ENCODE assay signal across 8 cellular contexts in genomic region chr1:55211909-55212308, GRCh38. TPM values are rescaled to one million over a fixed set of nuclear protein-coding genes. Genes with fewer than 3 reads are reported as not detected.
DNase-seq lines count a peak whose midpoint lies in the region; ATAC-seq, FAIRE-seq and TF ChIP-seq lines count a peak whose summit lies in the region.

No MANE protein-coding gene starts in this region.

- H3K4me1 Mint-ChIP-seq in CD8-positive, alpha-beta T cell (ENCODE audit: low read depth): peaks cover 81% of the 10 kb centered on the region

- H3K36me3 ChIP-seq in CD8-positive, alpha-beta T cell (ENCODE audit: insufficient read depth, low read length): no peaks in the 10 kb centered on the region
- H3K36me3 ChIP-seq in PC-3 (ENCODE audit: low read depth, low read length) (no peaks in the 10 kb centered on the region), keratinocyte (ENCODE audit: control insufficient read depth in 2 of 2, extremely low read depth in 1 of 2, insufficient read depth in 2 of 2, low read length in 2 of 2) (no peaks in the 10 kb centered on the region)

- H3K4me3 ChIP-seq in CD8-positive, alpha-beta T cell (ENCODE audit: low read depth, low read length): peak overlapping the region; percentile 62
- H3K4me3 ChIP-seq in PC-3 (ENCODE audit: low read length): peak overlapping the region; percentile 95
- H3K4me3 ChIP-seq in keratinocyte (ENCODE audit: control insufficient read depth in 2 of 3, extremely low read depth in 1 of 3, insufficient read depth in 2 of 3, low read depth in 1 of 3, low read length in 3 of 3): peak overlapping the region in 2 of 3 experiments; percentile 71 to 79

- H4K20me1 ChIP-seq in PC-3 (ENCODE audit: low read length): peaks cover 36% of the 10 kb centered on the region
- H4K20me1 ChIP-seq in keratinocyte (ENCODE audit: control insufficient read depth, extremely low read depth, insufficient read depth, low read length): peaks cover 6% of the 10 kb centered on the region

- H3K9me2 ChIP-seq in PC-3 (replicated peaks; ENCODE audit: low read length): no peaks in the 10 kb centered on the region

- no peak for ATAC-seq in CD8-positive, alpha-beta T cell
- ATAC-seq in GM21447 (IDR thresholded peaks at IDR 0.05; ENCODE audit: unreplicated experiment): peak; percentile 39
- ATAC-seq in PC-3: no peak
- no peak for ATAC-seq in GM21717 (IDR thresholded peaks at IDR 0.05; ENCODE audit: unreplicated experiment)

- no peaks in the 10 kb centered on the region for H3K27me3 ChIP-seq in CD8-positive, alpha-beta T cell (ENCODE audit: insufficient read depth, low read length)
- H3K27me3 ChIP-seq in PC-3 (ENCODE audit: low read length) (no peaks in the 10 kb centered on the region), keratinocyte (ENCODE audit: control insufficient read depth, extremely low read depth, insufficient read depth, low read length) (no peaks in the 10 kb centered on the region)

- no peaks in the 10 kb centered on the region for H3F3A ChIP-seq in PC-3 (ENCODE audit: low read length, unreplicated experiment)

- H2AFZ ChIP-seq in PC-3 (ENCODE audit: low read length): no peak overlapping the region
- no peak overlapping the region for H2AFZ ChIP-seq in keratinocyte (ENCODE audit: control insufficient read depth, low read length)

- FAIRE-seq in keratinocyte (lab: Jason Lieb, UNC) (no peak), HTR-8/SVneo (lab: Jason Lieb, UNC) (no peak)

- H3K79me2 ChIP-seq in PC-3 (ENCODE audit: low read length): peaks cover 96% of the 10 kb centered on the region
- peaks cover 88% of the 10 kb centered on the region for H3K79me2 ChIP-seq in keratinocyte (ENCODE audit: control insufficient read depth, insufficient read depth, low read length)

- CTCF ChIA-PET in CD8-positive, alpha-beta T cell (lab: Charles Lee): interaction anchor here (2.4 kb wide), 1 partner anchor 66 kb away, joined by 14 read pairs; no protein-coding TSS in a partner anchor
- CTCF ChIA-PET in PC-3 (lab: Charles Lee): interaction anchor here (1.9 kb wide), 1 partner anchor 68 kb away, joined by 14 read pairs; no protein-coding TSS in a partner anchor

- no peaks in the 10 kb centered on the region for H3K9me3 Mint-ChIP-seq in CD8-positive, alpha-beta T cell

- no peaks in the 10 kb centered on the region for H3K27me3 Mint-ChIP-seq in CD8-positive, alpha-beta T cell (ENCODE audit: low read depth)

- H3K27ac ChIP-seq in CD8-positive, alpha-beta T cell (ENCODE audit: low read depth, low read length): no peak overlapping the region
- H3K27ac ChIP-seq in PC-3 (ENCODE audit: low read length): no peak overlapping the region
- H3K27ac ChIP-seq in keratinocyte (ENCODE audit: control insufficient read depth, insufficient read depth, low read length): peak overlapping the region; percentile 88

- peaks cover 6% of the 10 kb centered on the region for H3K9me1 ChIP-seq in keratinocyte (ENCODE audit: control insufficient read depth, extremely low read depth, insufficient read depth, low read length)

- H3K9ac ChIP-seq in PC-3 (ENCODE audit: low read length) (no peak overlapping the region), keratinocyte (ENCODE audit: control insufficient read depth, extremely low read depth, insufficient read depth, low read length) (peak overlapping the region; percentile 93)

- no peak for DNase-seq in CD8-positive, alpha-beta T cell
- no peak for DNase-seq in PC-3
- no peak for DNase-seq in keratinocyte (ENCODE audit: low read depth, low spot score)
- no peak for DNase-seq in HTR-8/SVneo (ENCODE audit: insufficient read length, low spot score)
- DNase-seq in posterior vena cava (ENCODE audit: low spot score): no peak
- DNase-seq in 8988T: no peak

- peak overlapping the region; percentile 88 for H3K4me3 Mint-ChIP-seq in CD8-positive, alpha-beta T cell

- TF ChIP-seq CTCF in CD8-positive, alpha-beta T cell (IDR thresholded peaks at IDR 0.05): no peak
- TF ChIP-seq CTCF in PC-3 (conservative IDR thresholded peaks at IDR 0.05; ENCODE audit: low read depth, low read length): no peak
- no peak for TF ChIP-seq CTCF in keratinocyte (optimal IDR thresholded peaks at IDR 0.05 in 1 of 3, IDR thresholded peaks at IDR 0.05 in 1 of 3, conservative IDR thresholded peaks at IDR 0.05 in 1 of 3; ENCODE audit: extremely low read depth in 1 of 3, insufficient read depth in 2 of 3, low read length in 3 of 3)

- H3K4me2 ChIP-seq in PC-3 (ENCODE audit: low read length) (peak overlapping the region; percentile 86), keratinocyte (ENCODE audit: control insufficient read depth, extremely low read depth, insufficient read depth, low read depth, low read length) (peak overlapping the region; percentile 99)

- H3K4me1 ChIP-seq in CD8-positive, alpha-beta T cell (ENCODE audit: insufficient read depth, low read length): peaks cover 43% of the 10 kb centered on the region
- peaks cover 31% of the 10 kb centered on the region for H3K4me1 ChIP-seq in PC-3 (ENCODE audit: insufficient read depth, low read length)
- H3K4me1 ChIP-seq in keratinocyte (ENCODE audit: control insufficient read depth, extremely low read depth, insufficient read depth, low read length): peaks cover 32% of the 10 kb centered on the region

- H3K36me3 Mint-ChIP-seq in CD8-positive, alpha-beta T cell: peaks cover 14% of the 10 kb centered on the region

- H3K27ac Mint-ChIP-seq in CD8-positive, alpha-beta T cell: peak overlapping the region; percentile 89

- no peaks in the 10 kb centered on the region for H3K9me3 ChIP-seq in CD8-positive, alpha-beta T cell (ENCODE audit: low read length)
- H3K9me3 ChIP-seq in PC-3 (ENCODE audit: low read length): no peaks in the 10 kb centered on the region
- H3K9me3 ChIP-seq in keratinocyte (ENCODE audit: control insufficient read depth, low read depth, low read length): no peaks in the 10 kb centered on the region

- no TSS peak for BruUV-seq in PC-3 (replicated peaks; lab: Mats Ljungman, UMichigan)

- dilution Hi-C loops in keratinocyte (cut with MboI; ENCODE audit: extremely low pct_ligation_motif_present, low sequenced_read_pairs): no loop called here

- intact Hi-C loops in CD8-positive, alpha-beta T cell (cut with DNase I, micrococcal nuclease): loop anchor here (2.0 to 10.0 kb wide), 4 partner anchors 47 to 807 kb away; partner anchors contain the start of gene SSBP3 (in 1 of the 2)
- intact Hi-C loops in PC-3 (cut with micrococcal nuclease) (loop anchor here (2.0 to 10.0 kb wide), 2 partner anchors 69 to 1433 kb away; partner anchors contain the start of gene PRKAA2), posterior vena cava (cut with DNase I) (loop anchor here in 1 of 2 donors (10.0 kb wide), 1 partner anchor 63 kb away; no protein-coding TSS in a partner anchor)

- POLR2A ChIA-PET in CD8-positive, alpha-beta T cell (lab: Charles Lee): interaction anchor here (1.0 to 3.6 kb wide), 3 partner anchors 9 to 21 kb away, joined by 3 to 13 read pairs (median 4); no protein-coding TSS in a partner anchor
- POLR2A ChIA-PET in PC-3 (lab: Charles Lee; ENCODE audit: unreplicated experiment): no interaction called here

RNA-seq across cellular contexts. Expression of gene USP24, which starts 3.3 kb away (rescaled TPM):
- 10 to 100 TPM; 74.0 to 79.6 TPM for total RNA-seq in CD8-positive, alpha-beta T cell
- 29.1 and 38.5 TPM in 2 replicates for total RNA-seq in PC-3 (2014; rRNA removed)
- 15.4 to 22.5 TPM (median 17.1 TPM) in 3 replicates for polyA plus RNA-seq in keratinocyte
- 31.4 TPM for polyA plus RNA-seq in keratinocyte (2011; ENCODE audit: low read depth)
- polyA plus RNA-seq in keratinocyte (2011; cell fraction: cytosol; rRNA removed): 9.1 and 13.9 TPM in 2 replicates
- polyA plus RNA-seq in keratinocyte (2011; cell fraction: nucleus; rRNA removed): 37.3 and 37.6 TPM in 2 replicates
- 11.7 and 22.3 TPM in 2 replicates for polyA plus RNA-seq in keratinocyte (2012; ENCODE audit: low replicate concordance)
- polyA minus RNA-seq in keratinocyte: 14.9 to 74.8 TPM (median 41.3 TPM) in 3 replicates
- 16.3 TPM for polyA minus RNA-seq in keratinocyte (2011; cell fraction: cytosol; rRNA and poly(A)+ RNA removed)
- 52.0 and 98.7 TPM in 2 replicates for polyA minus RNA-seq in keratinocyte (2011; cell fraction: nucleus; rRNA and poly(A)+ RNA removed)
- total RNA-seq in posterior vena cava: 10 to 100 TPM; 31.5 to 35.1 TPM
